ENCODE assay signal across 10 cellular contexts in the genomic region with DNA sequence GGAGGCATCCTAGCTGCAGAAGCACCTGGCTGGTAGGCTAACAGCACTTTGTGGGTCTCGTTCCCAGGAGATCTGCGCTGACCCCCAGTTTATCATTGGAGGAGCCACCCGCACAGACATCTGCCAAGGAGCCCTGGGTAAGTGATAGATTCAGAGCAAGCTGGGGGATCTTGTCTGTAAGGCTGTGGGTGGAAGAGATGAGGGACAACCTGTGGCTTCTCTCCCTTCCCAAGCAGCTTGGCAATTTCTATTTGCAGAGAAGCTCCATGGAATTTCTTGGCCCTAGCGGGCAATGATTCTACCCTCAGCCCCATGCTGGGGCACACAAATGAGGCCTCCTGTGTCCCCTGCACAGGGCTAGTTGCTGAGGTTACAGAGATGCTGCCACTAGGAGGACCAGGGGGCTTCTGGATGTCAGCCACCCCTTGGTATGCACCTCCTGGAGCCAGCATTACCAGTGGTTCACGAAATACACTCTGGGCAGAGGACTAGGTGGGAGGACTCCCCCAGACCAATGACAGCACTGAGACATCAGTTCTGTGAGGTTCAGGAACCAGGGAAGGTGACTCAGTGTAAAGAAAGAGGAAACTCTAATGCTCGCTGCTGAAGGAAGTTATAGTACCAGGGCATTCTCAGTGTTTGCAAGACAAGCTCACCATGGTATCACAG. TPM values are rescaled to one million over a fixed set of nuclear protein-coding genes. Genes with fewer than 3 reads are reported as not detected.
A peak's percentile ranks its signal among the peaks of the same experiment; 100 is the strongest.
DNase-seq lines count a peak whose midpoint lies in the region; ATAC-seq and TF ChIP-seq lines count a peak whose summit lies in the region.
"Had no signal": no experiment of that assay in that cellular context is flagged by ENCODE, and none has a peak within 500 bp of the region (broad histone marks: within the 10 kb centered on the region; RNA-seq: fewer than 3 reads in every experiment).

No MANE protein-coding gene starts in this region.

- intact Hi-C loops in Caco-2 (cut with micrococcal nuclease; ENCODE audit: unreplicated experiment) (no loop called here), ascending aorta (cut with DNase I) (loop anchor here (10.0 kb wide), 2 partner anchors 467 to 717 kb away; a partner anchor contains a TSS), sciatic nerve (cut with DNase I) (no loop called here)

- H3K27ac Mint-ChIP-seq in Caco-2 (ENCODE audit: unreplicated experiment): peak overlapping the region; percentile 86
- H3K27ac Mint-ChIP-seq in naive thymus-derived CD8-positive, alpha-beta T cell: peak overlapping the region; percentile 45 to 94 (median 93)

- H3K4me3 ChIP-seq in Caco-2 (ENCODE audit: low read depth, low read length) (no peak overlapping the region), ascending aorta (no peak overlapping the region), foreskin fibroblast (ENCODE audit: low read depth in 1 of 2, low read length in 2 of 2) (no peak overlapping the region)

- DNase-seq in Caco-2 (no peak), NOMO-1 (lab: John Stamatoyannopoulos, UW; ENCODE audit: unreplicated experiment in 2 of 2) (peak; percentile 64 to 96), ascending aorta (ENCODE audit: low spot score in 2 of 2) (no peak), sciatic nerve (ENCODE audit: low spot score) (no peak), activated gamma-delta T cell treated with Interleukin-2 at 50 U/mL for 16 hours (no peak), foreskin fibroblast (no peak)
- DNase-seq in naive thymus-derived CD8-positive, alpha-beta T cell: no peak
- DNase-seq: NK-92 treated with Interleukin-12 subunit alpha and Interleukin-12 subunit beta, amount 100 ng/mL, for 24 hours had no signal

- H3K27me3 ChIP-seq in Caco-2 (replicated peaks; ENCODE audit: control insufficient read depth, insufficient read depth, low read length) (no peaks in the 10 kb centered on the region), ascending aorta (no peaks in the 10 kb centered on the region)

- H3K9me3 Mint-ChIP-seq in Caco-2 (ENCODE audit: unreplicated experiment): no peaks in the 10 kb centered on the region
- H3K9me3 Mint-ChIP-seq in naive thymus-derived CD8-positive, alpha-beta T cell: no peaks in the 10 kb centered on the region

- H3K4me1 ChIP-seq in Caco-2 (peaks cover 84% of the 10 kb centered on the region), ascending aorta (peaks cover 14 to 44% of the 10 kb centered on the region in 2 donors)

- H3K4me1 Mint-ChIP-seq in Caco-2 (ENCODE audit: low read depth, unreplicated experiment): peaks cover 55% of the 10 kb centered on the region
- peaks cover 45 to 86% (median 78%) of the 10 kb centered on the region in 4 donors for H3K4me1 Mint-ChIP-seq in naive thymus-derived CD8-positive, alpha-beta T cell

- ATAC-seq in naive thymus-derived CD8-positive, alpha-beta T cell: no peak
- ATAC-seq in sciatic nerve (no peak), HG02884 (IDR thresholded peaks at IDR 0.05; ENCODE audit: unreplicated experiment) (no peak)

- peak overlapping the region; percentile 20 to 37 for H3K27ac ChIP-seq in ascending aorta

- TF ChIP-seq CTCF in Caco-2 (IDR thresholded peaks at IDR 0.05; ENCODE audit: insufficient read depth in 1 of 2, low read depth in 1 of 2, low read length in 1 of 2, severe bottlenecking in 1 of 2, unreplicated experiment in 1 of 2) (no peak), ascending aorta (IDR thresholded peaks at IDR 0.05) (no peak), foreskin fibroblast (IDR thresholded peaks at IDR 0.05; ENCODE audit: low read depth, low read length) (no peak)

- H3K36me3 Mint-ChIP-seq in Caco-2 (ENCODE audit: insufficient read depth, unreplicated experiment): peaks cover 64% of the 10 kb centered on the region
- H3K36me3 Mint-ChIP-seq in naive thymus-derived CD8-positive, alpha-beta T cell: peaks cover 4 to 38% (median 28%) of the 10 kb centered on the region in 3 donors

- H3K36me3 ChIP-seq in Caco-2 (ENCODE audit: control insufficient read depth, insufficient read depth, low read length) (peaks cover 4% of the 10 kb centered on the region), ascending aorta (peaks cover 38 to 40% of the 10 kb centered on the region in 2 donors)

- POLR2A ChIA-PET in Caco-2 (lab: Charles Lee): interaction anchor here (0.5 to 1.7 kb wide), 3 partner anchors 12 to 20 kb away, joined by 3 to 6 read pairs (median 4); no protein-coding TSS in a partner anchor
- POLR2A ChIA-PET in naive thymus-derived CD8-positive, alpha-beta T cell (lab: Charles Lee): interaction anchor here (1.9 kb wide), 1 partner anchor 19 kb away, joined by 5 read pairs; no protein-coding TSS in a partner anchor

- H3K9me3 ChIP-seq in Caco-2 (no peaks in the 10 kb centered on the region), ascending aorta (no peaks in the 10 kb centered on the region)

- H3K27me3 Mint-ChIP-seq in Caco-2 (ENCODE audit: insufficient read depth, unreplicated experiment): no peaks in the 10 kb centered on the region
- H3K27me3 Mint-ChIP-seq in naive thymus-derived CD8-positive, alpha-beta T cell: no peaks in the 10 kb centered on the region

- no TSS peak for BruUV-seq in Caco-2 (replicated peaks; lab: Mats Ljungman, UMichigan)

- no peak overlapping the region for H3K4me3 Mint-ChIP-seq in Caco-2 (ENCODE audit: unreplicated experiment)
- peak overlapping the region in 7 of 10 donors; percentile 26 to 84 (median 58) for H3K4me3 Mint-ChIP-seq in naive thymus-derived CD8-positive, alpha-beta T cell

- CTCF ChIA-PET in Caco-2 (lab: Charles Lee): interaction anchor here (1.2 to 1.6 kb wide), 3 partner anchors 17 to 31 kb away, joined by 3 to 10 read pairs (median 6); no protein-coding TSS in a partner anchor

RNA-seq across cellular contexts. Expression of a gene that starts 5.5 kb away (rescaled TPM):
- 151 and 157 TPM in 2 replicates for total RNA-seq in Caco-2 (2022)
- 178 TPM for total RNA-seq in ascending aorta
- total RNA-seq in naive thymus-derived CD8-positive, alpha-beta T cell: 10 to 100 TPM; 70.0 to 72.2 TPM
- 100 to 1,000 TPM in 1 of 3 donors, 10 to 100 TPM in 2; 68.6 to 101 (median 83.7) TPM for polyA plus RNA-seq in naive thymus-derived CD8-positive, alpha-beta T cell
- 186 TPM for total RNA-seq in sciatic nerve

RNA-seq across cellular contexts. Expression of a gene that starts 52.3 kb away (rescaled TPM):
- total RNA-seq in Caco-2 (2022) (4.1 and 6.7 TPM in 2 replicates), ascending aorta (not detected), sciatic nerve (not detected)
- total RNA-seq in naive thymus-derived CD8-positive, alpha-beta T cell: under 1 TPM in 1 of 2 experiments, not detected in 1; 0.21 TPM
- under 1 TPM in 1 of 3 donors, not detected in 2; 0.36 TPM for polyA plus RNA-seq in naive thymus-derived CD8-positive, alpha-beta T cell
- total RNA-seq: epithelial cell of proximal tubule had no signal

Comparison
In these comparisons a context has a peak if more than half of its experiments do, and no peak if none do; other contexts are left out.
1. DNase-seq: peak in NOMO-1 (2 of 2); none in Caco-2 (0 of 2), ascending aorta (0 of 2), naive thymus-derived CD8-positive, alpha-beta T cell (0 of 10), sciatic nerve (single experiment), activated gamma-delta T cell treated with Interleukin-2 at 50 U/mL for 16 hours (single experiment) and foreskin fibroblast (0 of 2).